In the genomic region with DNA sequence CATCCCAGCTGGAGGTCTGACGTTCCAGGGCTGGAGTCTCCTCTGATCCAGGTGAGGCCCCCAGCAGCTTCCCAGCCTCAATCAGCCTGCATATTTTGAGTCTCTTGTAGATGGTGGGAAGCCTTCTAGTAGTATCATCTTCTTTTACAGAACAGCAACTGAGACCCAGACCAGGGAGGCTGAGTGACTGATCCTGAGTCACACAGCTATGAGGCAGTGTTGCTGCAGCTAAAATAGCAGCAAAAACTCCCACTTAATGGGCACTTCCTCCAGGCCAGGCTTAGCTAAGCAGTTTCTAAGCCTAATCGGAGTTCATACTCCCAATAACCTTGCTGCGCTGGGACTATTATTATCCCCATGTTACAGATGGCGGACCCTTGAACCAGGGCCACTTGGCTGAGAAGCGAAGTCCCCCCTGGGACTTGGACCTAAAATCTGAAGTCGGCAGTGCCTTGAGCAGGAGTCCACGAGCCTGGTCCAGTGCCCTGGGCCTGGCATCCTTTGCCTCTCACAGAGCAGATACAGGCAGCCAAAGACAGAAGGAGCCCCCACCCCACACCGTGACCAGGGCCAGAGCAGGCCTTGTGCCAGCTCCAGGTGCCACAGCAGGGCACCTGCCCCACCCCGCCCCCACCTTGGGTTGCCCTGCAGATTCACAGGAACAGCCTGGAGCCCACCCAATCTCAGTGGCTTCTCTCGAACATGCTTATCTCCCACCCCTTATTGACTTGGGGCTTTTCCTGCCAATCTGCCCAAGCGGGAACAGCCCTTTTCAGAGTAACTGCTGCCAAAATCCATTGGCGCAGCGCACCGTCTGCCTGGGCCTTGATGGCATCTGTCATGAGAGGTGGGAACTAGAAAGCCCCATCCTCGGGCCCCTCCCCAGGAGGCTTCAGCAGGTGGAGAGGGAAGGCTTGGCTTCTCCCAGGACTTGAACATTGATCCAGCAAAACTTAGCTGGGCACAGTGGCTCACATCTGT, we compare ENCODE assay signal across 2 cellular contexts.
A peak's percentile ranks its signal among the peaks of the same experiment; 100 is the strongest.
TF ChIP-seq lines count a peak whose summit lies in the region.

No MANE protein-coding gene starts in this region.

TF ChIP-seq in IMR-90, 13 proteins besides CTCF, POLR2A, EP300 and RAD21:
- TF ChIP-seq MAFK (IDR thresholded peaks at IDR 0.05; ENCODE audit: low read depth, low read length) (peak; percentile 36; the same call in 1 of the 2 replicates), CHD1 (IDR thresholded peaks at IDR 0.05; ENCODE audit: low read depth, low read length) (no peak)
TF ChIP-seq in IMR-90: peak in this region for 1.

TF ChIP-seq in HepG2, 621 proteins besides CTCF, POLR2A, EP300 and RAD21:
- TF ChIP-seq ZBTB1 (CRISPR knock-in tag; IDR thresholded peaks at IDR 0.05; ENCODE audit: borderline replicate concordance), result no peak
- peak; percentile 86 for TF ChIP-seq ZNF768 (CRISPR knock-in tag; IDR thresholded peaks at IDR 0.05)
- no peak for TF ChIP-seq BRCA1 (CRISPR knock-in tag; IDR thresholded peaks at IDR 0.05)
